ENCODE assay signal across 16 cellular contexts in the genomic region with DNA sequence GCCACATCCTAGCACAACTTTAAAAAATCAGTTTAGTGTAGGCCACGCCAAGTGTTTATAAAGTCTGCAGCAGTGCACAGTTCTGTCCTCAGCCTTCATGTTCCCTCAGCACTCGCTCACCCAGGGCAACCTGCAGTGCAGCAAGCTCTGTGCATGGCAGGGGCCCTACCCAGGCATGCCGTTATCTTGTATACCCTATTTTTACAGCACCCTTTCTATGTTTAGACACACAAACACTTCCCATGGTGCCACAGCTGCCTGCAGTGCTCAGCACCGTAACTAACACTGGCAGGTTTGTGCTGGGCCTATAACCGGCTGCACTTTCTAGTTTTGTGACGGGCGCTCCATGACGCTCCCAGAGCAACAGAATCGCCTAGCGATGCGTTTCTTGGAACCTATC.
"Had no signal": no experiment of that assay in that cellular context is flagged by ENCODE, and none has a peak within 500 bp of the region (broad histone marks: within the 10 kb centered on the region; RNA-seq: fewer than 3 reads in every experiment).

No MANE protein-coding gene starts in this region.

- H3K36me3 ChIP-seq: neutrophil had no signal

- H3K4me1 ChIP-seq: foreskin keratinocyte, parathyroid adenoma, tibial artery had no signal

- ATAC-seq: activated CD4-positive, CD25-positive, alpha-beta regulatory T cell treated with anti-CD3 and anti-CD28 coated beads, Interleukin-2, amount 50 U/mL, for 24 hours; foreskin keratinocyte; left lobe of liver; stimulated activated naive CD8-positive, alpha-beta T cell treated with anti-CD3 and anti-CD28 coated beads, Interleukin-15, Interleukin-2, amounts not matched to agents 100 U/mL and 50 U/mL, for 24 hours had no signal

- H3K27ac ChIP-seq: epithelial cell of prostate, foreskin keratinocyte, neutrophil, parathyroid adenoma, tibial artery had no signal

- DNase-seq: activated CD4-positive, alpha-beta T cell treated with anti-CD3 and anti-CD28 coated beads, Interleukin-2, amount 50 U/mL, for 1 hour; activated CD8-positive, alpha-beta memory T cell treated with anti-CD3 and anti-CD28 coated beads for 24 hours; activated CD8-positive, alpha-beta memory T cell treated with anti-CD3 and anti-CD28 coated beads, Interleukin-2, amount 50 U/mL, for 48 hours; activated effector memory CD4-positive, alpha-beta T cell treated with anti-CD3 and anti-CD28 coated beads, Interleukin-2, amount 50 U/mL, for 16 hours; activated T-cell treated with anti-CD3 and anti-CD28 coated beads, Interleukin-2, amount 50 U/mL, for 48 hours; foreskin keratinocyte; glutamatergic neuron; mammary epithelial cell; stimulated activated naive CD8-positive, alpha-beta T cell treated with anti-CD3 and anti-CD28 coated beads, Interleukin-15, Interleukin-2, amounts not matched to agents 100 U/mL and 50 U/mL, for 24 hours; substantia nigra; tibial artery had no signal

- H3K9me3 ChIP-seq: neutrophil, tibial artery had no signal

- H2AFZ ChIP-seq: parathyroid adenoma had no signal

- H3K4me3 ChIP-seq: tibial artery had no signal

- H3K27me3 ChIP-seq: foreskin keratinocyte, neutrophil, tibial artery had no signal
